Comparison of ENCODE assay signal across 2 cellular contexts in the genomic region with DNA sequence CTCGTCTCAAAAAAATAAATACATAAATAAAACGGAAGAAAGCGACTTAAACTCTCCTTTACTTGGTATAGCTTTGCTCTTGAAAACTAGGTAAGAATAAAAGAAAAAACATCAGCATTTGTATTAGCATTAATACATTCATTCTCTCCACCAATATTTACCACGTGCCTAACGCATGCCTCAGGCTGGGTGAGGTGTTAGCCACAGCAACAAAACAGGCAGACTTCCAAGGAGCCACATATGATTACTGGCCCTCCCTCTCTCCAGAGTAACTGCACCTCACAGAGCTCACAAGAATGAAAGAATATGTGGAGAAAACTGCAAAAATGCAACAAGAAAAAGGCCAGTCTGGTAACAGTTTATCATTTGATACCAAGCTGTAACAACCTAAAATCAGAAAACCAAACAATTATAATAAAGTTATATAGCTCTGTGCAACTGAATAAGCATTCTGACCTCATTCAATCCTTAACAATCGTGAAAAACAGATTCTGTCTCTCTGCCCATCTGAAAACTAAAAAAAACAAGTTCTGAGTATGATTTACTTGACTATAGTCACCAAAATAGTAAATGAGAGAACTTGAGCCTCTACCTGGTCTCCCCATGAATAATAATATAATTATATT.
TF ChIP-seq lines count a peak whose summit lies in the region.

No MANE protein-coding gene starts in this region.

TF ChIP-seq in A549, 52 proteins besides CTCF, POLR2A, EP300 and RAD21:
- TF ChIP-seq NPAS2 (CRISPR knock-in tag; IDR thresholded peaks at IDR 0.05; ENCODE audit: borderline replicate concordance): no peak
- no peak for TF ChIP-seq HOXB5 (CRISPR knock-in tag; IDR thresholded peaks at IDR 0.05)

TF ChIP-seq in GM12878, 131 proteins besides CTCF, POLR2A, EP300 and RAD21:
- TF ChIP-seq EZH2 (IDR thresholded peaks at IDR 0.05; ENCODE audit: borderline replicate concordance, control insufficient read depth, low read depth, low read length) (no peak), BHLHE40 (IDR thresholded peaks at IDR 0.05; ENCODE audit: borderline replicate concordance in 1 of 2, low read depth in 2 of 2, low read length in 1 of 2) (peak in 1 of 2 experiments; percentile 66; a peak in 3 of 4 replicates), IKZF1 (conservative IDR thresholded peaks at IDR 0.05) (0 out of 2 replicates have a peak, but pooled peaks have one; percentile 13), FOS (IDR thresholded peaks at IDR 0.05; ENCODE audit: borderline replicate concordance, extremely low read depth, insufficient read length) (no peak), KDM1A (IDR thresholded peaks at IDR 0.05; ENCODE audit: borderline replicate concordance) (no peak), CBFB (IDR thresholded peaks at IDR 0.05; ENCODE audit: low read depth) (no peak)
